In the genomic region with DNA sequence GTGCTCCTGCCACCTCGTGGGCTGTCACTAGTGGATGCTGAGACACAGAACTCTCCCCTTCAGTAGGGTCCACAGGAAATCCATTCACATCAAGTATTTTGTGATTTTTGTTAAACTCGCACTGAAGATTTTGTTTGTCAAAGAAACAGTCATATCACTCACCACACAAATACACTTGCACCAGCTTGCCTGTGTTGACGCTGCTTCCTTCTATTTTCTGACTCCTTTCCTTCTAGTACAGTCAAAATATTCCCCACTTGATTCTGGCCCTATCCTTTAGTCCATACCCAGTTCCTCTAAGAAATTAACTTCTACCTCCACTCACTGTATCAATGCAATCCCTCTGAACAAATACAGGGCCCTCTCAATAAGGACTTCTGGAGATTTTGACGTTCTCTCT, we compare ENCODE assay signal across 22 cellular contexts.
A peak's percentile ranks its signal among the peaks of the same experiment; 100 is the strongest.
DNase-seq lines count a peak whose midpoint lies in the region; ATAC-seq and TF ChIP-seq lines count a peak whose summit lies in the region.
"Had no signal": no experiment of that assay in that cellular context is flagged by ENCODE, and none has a peak within 500 bp of the region (broad histone marks: within the 10 kb centered on the region; RNA-seq: fewer than 3 reads in every experiment).

No MANE protein-coding gene starts in this region.

- H3K9me3 ChIP-seq in HUES48 (ENCODE audit: control insufficient read depth, insufficient read depth, low read length), result no peaks in the 10 kb centered on the region
- no peaks in the 10 kb centered on the region for H3K9me3 ChIP-seq in iPS-15b (ENCODE audit: control insufficient read depth, insufficient read depth, low read length)
- H3K9me3 ChIP-seq: BE2C, HAP-1 had no signal

- H3K27ac Mint-ChIP-seq in WTC11 (no peak overlapping the region), osteocyte (ENCODE audit: unreplicated experiment) (no peak overlapping the region)
- H3K27ac Mint-ChIP-seq: CD4-positive, CD25-positive, alpha-beta regulatory T cell; CD8-positive, alpha-beta memory T cell had no signal

- H3K9me3 Mint-ChIP-seq in WTC11 (peaks cover 9% of the 10 kb centered on the region), osteocyte (ENCODE audit: unreplicated experiment) (no peaks in the 10 kb centered on the region)

- H3K36me3 Mint-ChIP-seq in WTC11 (peaks cover 3% of the 10 kb centered on the region; the same call in 1 of the 2 replicates), osteocyte (ENCODE audit: unreplicated experiment) (no peaks in the 10 kb centered on the region)
- H3K36me3 Mint-ChIP-seq: CD4-positive, CD25-positive, alpha-beta regulatory T cell; CD8-positive, alpha-beta memory T cell had no signal

- H3K4me3 Mint-ChIP-seq in WTC11, result peak overlapping the region; percentile 32
- no peak overlapping the region for H3K4me3 Mint-ChIP-seq in osteocyte (ENCODE audit: unreplicated experiment)
- H3K4me3 Mint-ChIP-seq: CD4-positive, CD25-positive, alpha-beta regulatory T cell; CD8-positive, alpha-beta memory T cell had no signal

- H3K36me3 ChIP-seq in HUES48 (ENCODE audit: control insufficient read depth, insufficient read depth, low read length), result no peaks in the 10 kb centered on the region
- H3K36me3 ChIP-seq in iPS-15b (ENCODE audit: control insufficient read depth, insufficient read depth, low read length), result no peaks in the 10 kb centered on the region
- H3K36me3 ChIP-seq: BE2C, HAP-1 had no signal

- H3K9ac ChIP-seq in HUES48 (ENCODE audit: low read depth, low read length), result no peak overlapping the region
- no peak overlapping the region for H3K9ac ChIP-seq in iPS-15b (ENCODE audit: low read depth, low read length)
- H3K9ac ChIP-seq: KMS-11 had no signal

- POLR2A ChIA-PET in WTC11 (lab: Charles Lee), result no interaction called here

- H3K27ac ChIP-seq in HUES48 (ENCODE audit: low read depth, low read length), result peak overlapping the region; percentile 77
- H3K27ac ChIP-seq: HL-60, KMS-11 had no signal

- DNase-seq in WTC11 (ENCODE audit: low spot score) (no peak), osteocyte (ENCODE audit: extremely low spot score, unreplicated experiment) (peak; percentile 21), left ventricle myocardium superior (no peak)
- DNase-seq: ACHN; BE2C; C1 segment of cervical spinal cord; CD4-positive, CD25-positive, alpha-beta regulatory T cell; CD8-positive, alpha-beta memory T cell; COR-L47; DMS 273 treated with DMSO at 0.1 percent for 48 hours; DMS53; DND-41; EL; GOT3 had no signal

- H3K4me1 ChIP-seq in HUES48 (ENCODE audit: control insufficient read depth, insufficient read depth, low read length), result peaks cover 42% of the 10 kb centered on the region
- peaks cover 30% of the 10 kb centered on the region for H3K4me1 ChIP-seq in iPS-15b (ENCODE audit: control insufficient read depth, insufficient read depth, low read length)
- H3K4me1 ChIP-seq: BE2C had no signal

- CTCF ChIA-PET in WTC11 (lab: Charles Lee), result interaction anchor here (0.9 to 1.2 kb wide), 3 partner anchors 10 to 407 kb away, joined by 3 to 4 read pairs (median 4); no protein-coding TSS in a partner anchor

- ATAC-seq in WTC11 (no peak), HG02610 (IDR thresholded peaks at IDR 0.05; ENCODE audit: unreplicated experiment) (no peak), left ventricle myocardium superior (no peak), GM19395 (IDR thresholded peaks at IDR 0.05; ENCODE audit: unreplicated experiment) (no peak), GM21528 (IDR thresholded peaks at IDR 0.05; ENCODE audit: low FRiP score, unreplicated experiment) (no peak)

- H3K4me1 Mint-ChIP-seq in WTC11, result peaks cover 41% of the 10 kb centered on the region
- peaks cover under 1% of the 10 kb centered on the region for H3K4me1 Mint-ChIP-seq in osteocyte (ENCODE audit: unreplicated experiment)
- H3K4me1 Mint-ChIP-seq: CD4-positive, CD25-positive, alpha-beta regulatory T cell; CD8-positive, alpha-beta memory T cell had no signal

- intact Hi-C loops in left ventricle myocardium superior (cut with micrococcal nuclease), result no loop called here

- H3K4me3 ChIP-seq in HUES48 (ENCODE audit: low read depth, low read length) (peak overlapping the region; percentile 24; the same call in 1 of the 2 replicates), iPS-15b (ENCODE audit: low read depth, low read length) (peak overlapping the region; percentile 27)
- H3K4me3 ChIP-seq: HAP-1 had no signal

- H3K27me3 Mint-ChIP-seq in WTC11 (ENCODE audit: low read depth) (peaks cover 69% of the 10 kb centered on the region), osteocyte (ENCODE audit: unreplicated experiment) (peaks cover 12% of the 10 kb centered on the region)
- H3K27me3 Mint-ChIP-seq: CD4-positive, CD25-positive, alpha-beta regulatory T cell had no signal

- H3K27me3 ChIP-seq in HUES48 (ENCODE audit: control insufficient read depth, insufficient read depth, low read length), result no peaks in the 10 kb centered on the region
- H3K27me3 ChIP-seq in iPS-15b (ENCODE audit: control insufficient read depth, insufficient read depth, low read length), result peaks cover 9% of the 10 kb centered on the region
- H3K27me3 ChIP-seq: BE2C had no signal

- TF ChIP-seq CTCF in WTC11 (IDR thresholded peaks at IDR 0.05), result no peak
- TF ChIP-seq CTCF in osteocyte (IDR thresholded peaks at IDR 0.05), result no peak

TF ChIP-seq in WTC11, 78 proteins besides CTCF, POLR2A, EP300 and RAD21:
- no peak for TF ChIP-seq ZNF219 (CRISPR knock-in tag; IDR thresholded peaks at IDR 0.05; ENCODE audit: borderline replicate concordance)
- TF ChIP-seq, protein P1, sequence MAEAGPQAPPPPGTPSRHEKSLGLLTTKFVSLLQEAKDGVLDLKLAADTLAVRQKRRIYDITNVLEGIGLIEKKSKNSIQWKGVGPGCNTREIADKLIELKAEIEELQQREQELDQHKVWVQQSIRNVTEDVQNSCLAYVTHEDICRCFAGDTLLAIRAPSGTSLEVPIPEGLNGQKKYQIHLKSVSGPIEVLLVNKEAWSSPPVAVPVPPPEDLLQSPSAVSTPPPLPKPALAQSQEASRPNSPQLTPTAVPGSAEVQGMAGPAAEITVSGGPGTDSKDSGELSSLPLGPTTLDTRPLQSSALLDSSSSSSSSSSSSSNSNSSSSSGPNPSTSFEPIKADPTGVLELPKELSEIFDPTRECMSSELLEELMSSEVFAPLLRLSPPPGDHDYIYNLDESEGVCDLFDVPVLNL (CRISPR knock-in tag; IDR thresholded peaks at IDR 0.05; ENCODE audit: borderline replicate concordance, low read depth), result no peak
- TF ChIP-seq GRHL2 (CRISPR knock-in tag; IDR thresholded peaks at IDR 0.05; ENCODE audit: insufficient replicate concordance, severe bottlenecking), result no peak
- TF ChIP-seq TEAD4 (CRISPR knock-in tag; IDR thresholded peaks at IDR 0.05), result no peak
- TF ChIP-seq ZBTB21 (CRISPR knock-in tag; IDR thresholded peaks at IDR 0.05; ENCODE audit: borderline replicate concordance), result no peak
- TF ChIP-seq TCF7 (CRISPR knock-in tag; IDR thresholded peaks at IDR 0.05; ENCODE audit: low read depth), result no peak
- no peak for TF ChIP-seq RORB (CRISPR knock-in tag; IDR thresholded peaks at IDR 0.05)
